In genomic region chr7:121372376-121373024, GRCh38 we compare ENCODE assay signal across 11 cellular contexts. TPM values are rescaled to one million over a fixed set of nuclear protein-coding genes. Genes with fewer than 3 reads are reported as not detected.
A peak's percentile ranks its signal among the peaks of the same experiment; 100 is the strongest.
DNase-seq lines count a peak whose midpoint lies in the region; ATAC-seq and TF ChIP-seq lines count a peak whose summit lies in the region.
"Had no signal": no experiment of that assay in that cellular context is flagged by ENCODE, and none has a peak within 500 bp of the region (broad histone marks: within the 10 kb centered on the region; RNA-seq: fewer than 3 reads in every experiment).

No MANE protein-coding gene starts in this region.

- H3K4me2 ChIP-seq in BLaER1 treated with 17β-estradiol and CSF1 and Interleukin-3, amounts not matched to agents 10 nM and 100 nM: peak overlapping the region; percentile 56 to 95 (median 73)

- H3K4me3 ChIP-seq in BLaER1 treated with 17β-estradiol and CSF1 and Interleukin-3, amounts not matched to agents 10 nM and 100 nM: peak overlapping the region in 3 of 10 experiments; percentile 0 to 62 (median 21); a peak in 2 of 20 replicates

- H3K36me3 ChIP-seq in BLaER1 treated with 17β-estradiol and CSF1 and Interleukin-3, amounts not matched to agents 10 nM and 100 nM: peaks cover 19 to 34% (median 28%) of the 10 kb centered on the region in 11 experiments; a peak in 21 of 22 replicates

- H3K27ac Mint-ChIP-seq in central memory CD8-positive, alpha-beta T cell (ENCODE audit: low read depth): peak overlapping the region; percentile 41
- H3K27ac Mint-ChIP-seq in endothelial cell (ENCODE audit: unreplicated experiment): no peak overlapping the region

- H3K36me3 Mint-ChIP-seq in central memory CD8-positive, alpha-beta T cell (ENCODE audit: insufficient read depth): peaks cover 5% of the 10 kb centered on the region
- peaks cover 12% of the 10 kb centered on the region for H3K36me3 Mint-ChIP-seq in endothelial cell (ENCODE audit: low read depth, unreplicated experiment)

- H3K4me3 Mint-ChIP-seq in central memory CD8-positive, alpha-beta T cell: peak overlapping the region; percentile 41
- H3K4me3 Mint-ChIP-seq in endothelial cell (ENCODE audit: unreplicated experiment): no peak overlapping the region

- no peak for TF ChIP-seq CTCF in endothelial cell (IDR thresholded peaks at IDR 0.05; ENCODE audit: unreplicated experiment)

- H3K4me1 Mint-ChIP-seq in central memory CD8-positive, alpha-beta T cell: peaks cover 25% of the 10 kb centered on the region
- H3K4me1 Mint-ChIP-seq in endothelial cell (ENCODE audit: unreplicated experiment): no peaks in the 10 kb centered on the region

- H3K9me3 Mint-ChIP-seq in central memory CD8-positive, alpha-beta T cell: no peaks in the 10 kb centered on the region
- no peaks in the 10 kb centered on the region for H3K9me3 Mint-ChIP-seq in endothelial cell (ENCODE audit: unreplicated experiment)

- H3K27me3 ChIP-seq in BLaER1 treated with 17β-estradiol and CSF1 and Interleukin-3, amounts not matched to agents 10 nM and 100 nM: no peaks in the 10 kb centered on the region

- peaks cover 63 to 93% (median 81%) of the 10 kb centered on the region in 10 experiments for H3K4me1 ChIP-seq in BLaER1 treated with 17β-estradiol and CSF1 and Interleukin-3, amounts not matched to agents 10 nM and 100 nM

- peak overlapping the region in 10 of 11 experiments; percentile 44 to 74 (median 64); a peak in 19 of 22 replicates for H3K27ac ChIP-seq in BLaER1 treated with 17β-estradiol and CSF1 and Interleukin-3, amounts not matched to agents 10 nM and 100 nM
- H3K27ac ChIP-seq: VCaP had no signal

- peaks cover 0 to 8% (median 0%) of the 10 kb centered on the region in 11 experiments; a peak in 1 of 22 replicates for H4K20me1 ChIP-seq in BLaER1 treated with 17β-estradiol and CSF1 and Interleukin-3, amounts not matched to agents 10 nM and 100 nM

- ATAC-seq in GM19395 (IDR thresholded peaks at IDR 0.05; ENCODE audit: unreplicated experiment) (peak; percentile 92), HG03196 (IDR thresholded peaks at IDR 0.05; ENCODE audit: unreplicated experiment) (peak; percentile 84)
- ATAC-seq in central memory CD8-positive, alpha-beta T cell (replicated peaks; ENCODE audit: extremely low read depth, poor library complexity, severe bottlenecking): peak; percentile 88

- H3K27me3 Mint-ChIP-seq in central memory CD8-positive, alpha-beta T cell: no peaks in the 10 kb centered on the region
- H3K27me3 Mint-ChIP-seq in endothelial cell (ENCODE audit: unreplicated experiment): no peaks in the 10 kb centered on the region

- peaks cover 0 to 7% (median 0%) of the 10 kb centered on the region in 11 experiments; a peak in 2 of 22 replicates for H3K9me3 ChIP-seq in BLaER1 treated with 17β-estradiol and CSF1 and Interleukin-3, amounts not matched to agents 10 nM and 100 nM (replicated peaks in 1 of 11)

- peak overlapping the region in 8 of 11 experiments; percentile 8 to 63 (median 43); a peak in 10 of 22 replicates for H3K9ac ChIP-seq in BLaER1 treated with 17β-estradiol and CSF1 and Interleukin-3, amounts not matched to agents 10 nM and 100 nM

- no peak for DNase-seq in central memory CD8-positive, alpha-beta T cell (ENCODE audit: low spot score in 2 of 2)
- no peak for DNase-seq in endothelial cell (ENCODE audit: low spot score)
- no peak for DNase-seq in NCI-H2029 treated with DMSO at 0.1 percent for 48 hours (lab: John Stamatoyannopoulos, UW)
- DNase-seq in COR-L47 (lab: John Stamatoyannopoulos, UW): no peak
- DNase-seq in cerebellum (ENCODE audit: low spot score): no peak

RNA-seq across cellular contexts. Expression of gene FAM3C, which starts 23.6 kb away (rescaled TPM):
- total RNA-seq in endothelial cell (ENCODE audit: unreplicated experiment) (50.9 TPM), cerebellum (82.7 TPM)

RNA-seq across cellular contexts. Expression of gene WNT16, which starts 43.7 kb away (rescaled TPM):
- total RNA-seq in endothelial cell (ENCODE audit: unreplicated experiment): not detected
- total RNA-seq in cerebellum: 6.3 TPM
- total RNA-seq: kidney epithelial cell, subcutaneous adipose tissue had no signal
